1 cellular context compared by ENCODE assay signal in the genomic region with DNA sequence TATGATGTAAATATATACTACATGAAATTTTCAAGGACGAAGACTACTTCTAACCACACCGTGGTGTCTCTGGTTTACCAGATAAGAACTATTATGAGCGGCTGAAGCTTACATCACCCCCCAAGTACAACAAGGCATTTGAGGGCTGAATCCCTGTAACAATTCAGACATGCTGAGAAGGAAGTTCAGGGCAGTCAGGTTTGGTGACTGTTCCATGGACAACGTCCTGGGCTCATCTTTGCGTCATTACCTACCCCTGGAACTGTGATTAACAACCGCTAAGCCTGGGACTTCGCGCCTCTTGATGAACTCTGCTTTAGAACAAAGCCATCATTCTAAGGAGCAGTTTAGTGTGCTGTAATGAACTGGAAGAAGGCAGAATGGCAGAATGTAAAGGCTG.
TF ChIP-seq lines count a peak whose summit lies in the region.

No MANE protein-coding gene starts in this region.

TF ChIP-seq in H1, 55 proteins besides CTCF, POLR2A, EP300 and RAD21:
- TF ChIP-seq RNF2 (IDR thresholded peaks at IDR 0.05; ENCODE audit: borderline replicate concordance, low read depth, low read length, missing control alignments, poor library complexity, severe bottlenecking), result no peak
- no peak for TF ChIP-seq CTBP2 (IDR thresholded peaks at IDR 0.05; ENCODE audit: borderline replicate concordance, insufficient read depth, insufficient read length, low read length)
